ENCODE assay signal across 8 cellular contexts in genomic region chr11:6667733-6668374, GRCh38. TPM values are rescaled to one million over a fixed set of nuclear protein-coding genes. Genes with fewer than 3 reads are reported as not detected.
DNase-seq lines count a peak whose midpoint lies in the region; ATAC-seq and TF ChIP-seq lines count a peak whose summit lies in the region.

No MANE protein-coding gene starts in this region.

- peaks cover 15% of the 10 kb centered on the region for H3K27me3 Mint-ChIP-seq in Caco-2 (ENCODE audit: insufficient read depth, unreplicated experiment)

- BruUV-seq in Caco-2 (replicated peaks; lab: Mats Ljungman, UMichigan) = no TSS peak

- H3K9me3 Mint-ChIP-seq in Caco-2 (ENCODE audit: unreplicated experiment) = no peaks in the 10 kb centered on the region

- no peak overlapping the region for H3K4me3 Mint-ChIP-seq in Caco-2 (ENCODE audit: unreplicated experiment)

- intact Hi-C loops in Caco-2 (cut with micrococcal nuclease; ENCODE audit: unreplicated experiment) = loop anchor here (1.0 kb wide), 5 partner anchors 38 to 289 kb away; partner anchors contain the start of gene TAF10

- POLR2A ChIA-PET in Caco-2 (lab: Charles Lee) = no interaction called here

- H3K36me3 Mint-ChIP-seq in Caco-2 (ENCODE audit: insufficient read depth, unreplicated experiment) = no peaks in the 10 kb centered on the region

- H3K4me1 ChIP-seq in Caco-2 = no peaks in the 10 kb centered on the region

- ATAC-seq in GM19372 (IDR thresholded peaks at IDR 0.05; ENCODE audit: low read depth, unreplicated experiment) = peak; percentile 80
- ATAC-seq in GM21717 (IDR thresholded peaks at IDR 0.05; ENCODE audit: unreplicated experiment) = no peak

- no peaks in the 10 kb centered on the region for H3K4me1 Mint-ChIP-seq in Caco-2 (ENCODE audit: low read depth, unreplicated experiment)

- H3K36me3 ChIP-seq in Caco-2 (ENCODE audit: control insufficient read depth, insufficient read depth, low read length) = no peaks in the 10 kb centered on the region

- no peak overlapping the region for H3K27ac Mint-ChIP-seq in Caco-2 (ENCODE audit: unreplicated experiment)

- TF ChIP-seq CTCF in Caco-2 (IDR thresholded peaks at IDR 0.05; ENCODE audit: insufficient read depth in 1 of 2, low read depth in 1 of 2, low read length in 1 of 2, severe bottlenecking in 1 of 2, unreplicated experiment in 1 of 2) = peak; percentile 62 to 64

- H3K9me3 ChIP-seq in Caco-2 = no peaks in the 10 kb centered on the region; the same call in 1 of the 2 replicates

- no peaks in the 10 kb centered on the region for H3K27me3 ChIP-seq in Caco-2 (replicated peaks; ENCODE audit: control insufficient read depth, insufficient read depth, low read length)

- CTCF ChIA-PET in Caco-2 (lab: Charles Lee) = interaction anchor here (0.6 to 1.6 kb wide), 6 partner anchors 15 to 289 kb away, joined by 3 to 9 read pairs (median 4); partner anchors contain the start of genes MRPL17 and TPP1

- DNase-seq in Caco-2 = peak in 1 of 2 experiments; percentile 45
- DNase-seq in NCI-H446 treated with DMSO at 0.1 percent for 48 hours (lab: John Stamatoyannopoulos, UW) = peak; percentile 18
- peak; percentile 32 for DNase-seq in amniotic epithelial cell (ENCODE audit: low read depth)
- peak; percentile 27 for DNase-seq in kidney tubule cell (ENCODE audit: low spot score)
- DNase-seq in NCI-H1694 (lab: John Stamatoyannopoulos, UW) = no peak
- DNase-seq in SHP77 treated with DMSO at 0.1 percent for 48 hours (lab: John Stamatoyannopoulos, UW) = no peak

- H3K4me3 ChIP-seq in Caco-2 (ENCODE audit: low read depth, low read length) = no peak overlapping the region

RNA-seq across cellular contexts. Expression of gene DCHS1, which starts 12.2 kb away (rescaled TPM):
- total RNA-seq in Caco-2 (2022) = 1.7 and 2.0 TPM in 2 replicates

RNA-seq across cellular contexts. Expression of gene MRPL17, which starts 15.3 kb away (rescaled TPM):
- 57.8 and 60.8 TPM in 2 replicates for total RNA-seq in Caco-2 (2022)

RNA-seq across cellular contexts. Expression of gene TPP1, which starts 48.6 kb away (rescaled TPM):
- 61.7 TPM in 2 replicates for total RNA-seq in Caco-2 (2022)

RNA-seq across cellular contexts. Expression of gene TAF10, which starts 55.8 kb away (rescaled TPM):
- total RNA-seq in Caco-2 (2022) = 142 and 143 TPM in 2 replicates

Comparison
In these comparisons a context has a peak if more than half of its experiments do, and no peak if none do; other contexts are left out.
1. DNase-seq: peak in NCI-H446 treated with DMSO at 0.1 percent for 48 hours (single experiment), amniotic epithelial cell (single experiment) and kidney tubule cell (single experiment); none in NCI-H1694 (single experiment) and SHP77 treated with DMSO at 0.1 percent for 48 hours (single experiment).